In genomic region chr9:78054180-78054579, GRCh38 we compare ENCODE assay signal across 15 cellular contexts.
DNase-seq lines count a peak whose midpoint lies in the region; ATAC-seq lines count a peak whose summit lies in the region.
"Had no signal": no experiment of that assay in that cellular context is flagged by ENCODE, and none has a peak within 500 bp of the region (broad histone marks: within the 10 kb centered on the region; RNA-seq: fewer than 3 reads in every experiment).

No MANE protein-coding gene starts in this region.

- DNase-seq in activated CD8-positive, alpha-beta memory T cell treated with anti-CD3 and anti-CD28 coated beads for 24 hours: peak; percentile 67
- no peak for DNase-seq in activated CD8-positive, alpha-beta memory T cell treated with anti-CD3 and anti-CD28 coated beads, Interleukin-2, amount 50 U/mL, for 48 hours
- DNase-seq in activated CD4-positive, alpha-beta T cell treated with anti-CD3 and anti-CD28 coated beads, Interleukin-2, amount 50 U/mL, for 1 hour: peak; percentile 19
- DNase-seq in activated naive CD8-positive, alpha-beta T cell treated with anti-CD3 and anti-CD28 coated beads, Interleukin-2, amount 50 U/mL, for 24 hours: peak; percentile 15
- DNase-seq in stimulated activated CD4-positive, alpha-beta T cell treated with anti-CD3 and anti-CD28 coated beads, Interleukin-4, amount 100 ng/mL, for 1 hour: peak; percentile 19
- DNase-seq in SIG-M5 treated with dmso at 0.1 percent for 504 hours (lab: John Stamatoyannopoulos, UW; ENCODE audit: unreplicated experiment) (no peak), NCI-H1417 treated with DMSO at 0.1 percent for 48 hours (lab: John Stamatoyannopoulos, UW) (no peak)
- DNase-seq: 8988T, dorsolateral prefrontal cortex, NCI-H1105 treated with DMSO at 0.1 percent for 48 hours, NCI-H510A treated with DMSO at 0.1 percent for 48 hours, SW 1271 had no signal

- H3K27me3 Mint-ChIP-seq in activated naive CD8-positive, alpha-beta T cell treated with anti-CD3 and anti-CD28 coated beads, Interleukin-2, amount 50 U/mL, for 24 hours: no peaks in the 10 kb centered on the region

- ATAC-seq in activated naive CD8-positive, alpha-beta T cell treated with anti-CD3 and anti-CD28 coated beads, Interleukin-2, amount 50 U/mL, for 24 hours: peak; percentile 72
- no peak for ATAC-seq in GM18858 (IDR thresholded peaks at IDR 0.05; ENCODE audit: unreplicated experiment)
- ATAC-seq: Panc1 had no signal

- no peak overlapping the region for H3K4me3 Mint-ChIP-seq in activated naive CD8-positive, alpha-beta T cell treated with anti-CD3 and anti-CD28 coated beads, Interleukin-2, amount 50 U/mL, for 24 hours
- H3K4me3 Mint-ChIP-seq: memory B cell had no signal

- H3K36me3 Mint-ChIP-seq in activated naive CD8-positive, alpha-beta T cell treated with anti-CD3 and anti-CD28 coated beads, Interleukin-2, amount 50 U/mL, for 24 hours (ENCODE audit: low read depth): no peaks in the 10 kb centered on the region

- peaks cover 16% of the 10 kb centered on the region for H3K4me1 Mint-ChIP-seq in activated naive CD8-positive, alpha-beta T cell treated with anti-CD3 and anti-CD28 coated beads, Interleukin-2, amount 50 U/mL, for 24 hours

- H3K9me3 Mint-ChIP-seq in activated naive CD8-positive, alpha-beta T cell treated with anti-CD3 and anti-CD28 coated beads, Interleukin-2, amount 50 U/mL, for 24 hours: peaks cover 5% of the 10 kb centered on the region

- no peak overlapping the region for H3K27ac Mint-ChIP-seq in activated naive CD8-positive, alpha-beta T cell treated with anti-CD3 and anti-CD28 coated beads, Interleukin-2, amount 50 U/mL, for 24 hours
- H3K27ac Mint-ChIP-seq: memory B cell had no signal

Comparison
In these comparisons a context has a peak if more than half of its experiments do, and no peak if none do; other contexts are left out.
1. DNase-seq: peak in activated CD8-positive, alpha-beta memory T cell treated with anti-CD3 and anti-CD28 coated beads for 24 hours (single experiment), activated CD4-positive, alpha-beta T cell treated with anti-CD3 and anti-CD28 coated beads, Interleukin-2, amount 50 U/mL, for 1 hour (single experiment), activated naive CD8-positive, alpha-beta T cell treated with anti-CD3 and anti-CD28 coated beads, Interleukin-2, amount 50 U/mL, for 24 hours (single experiment) and stimulated activated CD4-positive, alpha-beta T cell treated with anti-CD3 and anti-CD28 coated beads, Interleukin-4, amount 100 ng/mL, for 1 hour (single experiment); none in activated CD8-positive, alpha-beta memory T cell treated with anti-CD3 and anti-CD28 coated beads, Interleukin-2, amount 50 U/mL, for 48 hours (single experiment), SIG-M5 treated with dmso at 0.1 percent for 504 hours (single experiment) and NCI-H1417 treated with DMSO at 0.1 percent for 48 hours (single experiment).